In the genomic region with DNA sequence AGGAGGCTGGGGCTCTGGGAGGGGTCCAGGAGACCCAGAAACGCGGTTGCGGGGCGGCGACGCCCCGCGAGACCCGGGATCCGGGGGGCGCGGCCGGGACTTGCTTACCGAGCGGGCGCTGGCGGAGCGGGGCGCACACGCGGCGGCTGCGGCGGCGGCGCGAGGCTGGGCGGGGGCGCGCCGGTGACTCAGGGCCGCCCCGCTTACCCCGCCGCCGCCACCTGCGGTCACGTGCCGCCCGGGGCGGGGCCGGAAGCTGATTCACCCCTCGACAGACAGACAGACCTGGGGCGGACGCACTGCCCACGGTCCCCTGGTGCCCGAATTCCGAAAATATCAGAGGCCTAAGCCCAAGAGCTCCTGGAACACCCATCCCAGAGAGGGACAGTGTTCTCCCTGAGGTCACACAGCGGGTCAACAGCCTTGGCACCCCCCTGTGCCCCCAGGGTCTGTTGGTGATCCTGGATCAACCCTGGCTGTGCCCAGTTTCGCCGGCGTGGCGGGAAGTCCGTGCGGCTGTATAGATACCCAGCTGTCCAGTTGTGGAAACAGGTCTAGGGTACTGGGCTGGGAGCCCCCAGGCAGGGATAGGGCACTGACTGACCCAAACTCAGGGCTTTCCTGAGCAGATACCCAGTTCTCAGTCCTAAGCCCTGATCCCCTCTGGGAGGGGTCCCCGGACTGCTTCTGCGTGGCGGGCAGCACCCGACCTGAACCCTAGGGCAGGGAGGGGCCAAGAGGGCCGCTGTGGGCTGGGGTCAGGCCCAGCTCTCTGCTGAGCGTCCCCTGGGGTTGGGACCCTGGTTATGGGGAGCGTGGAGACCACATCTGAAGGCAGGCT, we compare ENCODE assay signal across 8 cellular contexts. TPM values are rescaled to one million over a fixed set of nuclear protein-coding genes. Genes with fewer than 3 reads are reported as not detected.
DNase-seq lines count a peak whose midpoint lies in the region; ATAC-seq and TF ChIP-seq lines count a peak whose summit lies in the region.

A gene with protein sequence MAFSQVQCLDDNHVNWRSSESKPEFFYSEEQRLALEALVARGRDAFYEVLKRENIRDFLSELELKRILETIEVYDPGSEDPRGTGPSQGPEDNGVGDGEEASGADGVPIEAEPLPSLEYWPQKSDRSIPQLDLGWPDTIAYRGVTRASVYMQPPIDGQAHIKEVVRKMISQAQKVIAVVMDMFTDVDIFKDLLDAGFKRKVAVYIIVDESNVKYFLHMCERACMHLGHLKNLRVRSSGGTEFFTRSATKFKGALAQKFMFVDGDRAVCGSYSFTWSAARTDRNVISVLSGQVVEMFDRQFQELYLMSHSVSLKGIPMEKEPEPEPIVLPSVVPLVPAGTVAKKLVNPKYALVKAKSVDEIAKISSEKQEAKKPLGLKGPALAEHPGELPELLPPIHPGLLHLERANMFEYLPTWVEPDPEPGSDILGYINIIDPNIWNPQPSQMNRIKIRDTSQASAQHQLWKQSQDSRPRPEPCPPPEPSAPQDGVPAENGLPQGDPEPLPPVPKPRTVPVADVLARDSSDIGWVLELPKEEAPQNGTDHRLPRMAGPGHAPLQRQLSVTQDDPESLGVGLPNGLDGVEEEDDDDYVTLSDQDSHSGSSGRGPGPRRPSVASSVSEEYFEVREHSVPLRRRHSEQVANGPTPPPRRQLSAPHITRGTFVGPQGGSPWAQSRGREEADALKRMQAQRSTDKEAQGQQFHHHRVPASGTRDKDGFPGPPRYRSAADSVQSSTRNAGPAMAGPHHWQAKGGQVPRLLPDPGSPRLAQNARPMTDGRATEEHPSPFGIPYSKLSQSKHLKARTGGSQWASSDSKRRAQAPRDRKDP (minus strand): TSS at position 164 of the 841 bp plus-strand sequence. CDS start 723 bp downstream, outside the sequence.

- peaks cover 22% of the 10 kb centered on the region for H3K79me1 ChIP-seq in trophoblast cell (ENCODE audit: low read length)

- H2AFZ ChIP-seq in trophoblast cell (ENCODE audit: insufficient read depth, low read length, poor library complexity): peak within 1 kb of the TSS; percentile 59

- H2BK5ac ChIP-seq in trophoblast cell (ENCODE audit: low read depth, low read length, poor library complexity): peak within 1 kb of the TSS; percentile 29

- peak; percentile 79 for ATAC-seq in GM18909 (IDR thresholded peaks at IDR 0.05; ENCODE audit: poor library complexity, unreplicated experiment)
- ATAC-seq in HG03196 (IDR thresholded peaks at IDR 0.05; ENCODE audit: unreplicated experiment): peak; percentile 72

- peaks cover 15% of the 10 kb centered on the region for H3K79me2 ChIP-seq in trophoblast cell (ENCODE audit: control insufficient read depth, insufficient read depth, low read length, poor library complexity)

- WGBS in trophoblast cell (ENCODE audit: extremely low coverage, insufficient coverage, insufficient read length): no CpG with 5 or more reads among the region's 62 CpGs

- H3K4me1 ChIP-seq in A673 (ENCODE audit: insufficient read depth, low read length, poor library complexity, severe bottlenecking) (no peaks in the 10 kb centered on the region), trophoblast cell (ENCODE audit: control insufficient read depth in 1 of 2, insufficient read depth in 2 of 2, low read length in 2 of 2) (peaks cover 22 to 33% of the 10 kb centered on the region in 2 experiments)

- peak within 1 kb of the TSS; percentile 39 for H3K9ac ChIP-seq in trophoblast cell (ENCODE audit: low read length)

- no peaks in the 10 kb centered on the region for H3K9me3 ChIP-seq in A673 (ENCODE audit: low read depth, low read length, poor library complexity, severe bottlenecking)
- no peaks in the 10 kb centered on the region for H3K9me3 ChIP-seq in trophoblast cell (ENCODE audit: insufficient read depth, low read depth, low read length)

- no TSS peak for BruUV-seq in A673 (replicated peaks; lab: Mats Ljungman, UMichigan)

- peak within 1 kb of the TSS; percentile 91 for H4K91ac ChIP-seq in trophoblast cell (ENCODE audit: low read depth, low read length)

- peak within 1 kb of the TSS; percentile 46 for H3K4ac ChIP-seq in trophoblast cell (ENCODE audit: low read depth, low read length)

- peak within 1 kb of the TSS; percentile 91 for H2BK120ac ChIP-seq in trophoblast cell (ENCODE audit: insufficient read depth, low read length, poor library complexity)

- H2BK12ac ChIP-seq in trophoblast cell (ENCODE audit: low read length): peak within 1 kb of the TSS; percentile 15

- peak within 1 kb of the TSS; percentile 39 for H4K12ac ChIP-seq in trophoblast cell (ENCODE audit: low read depth, low read length)

- peak within 1 kb of the TSS; percentile 30 for H4K8ac ChIP-seq in trophoblast cell (ENCODE audit: low read depth, low read length)

- H3K23ac ChIP-seq in trophoblast cell (ENCODE audit: low read length): no peak within 1 kb of the TSS

- intact Hi-C loops in A673 (cut with micrococcal nuclease; ENCODE audit: unreplicated experiment): no loop called here

- peak within 1 kb of the TSS; percentile 88 for H3K4me2 ChIP-seq in trophoblast cell (ENCODE audit: low read length)

- peak within 1 kb of the TSS; percentile 69 for H2AK5ac ChIP-seq in trophoblast cell (ENCODE audit: low read length)

- H3K14ac ChIP-seq in trophoblast cell (ENCODE audit: low read length): peak within 1 kb of the TSS; percentile 65

- peak; percentile 67 for DNase-seq in A673 (ENCODE audit: low spot score)
- peak; percentile 76 for DNase-seq in RPMI7951 (ENCODE audit: low read depth)
- DNase-seq in activated effector memory CD4-positive, alpha-beta T cell treated with Interleukin-2 at 50 U/mL for 16 hours: peak; percentile 83
- DNase-seq in germinal center (ENCODE audit: low spot score): peak; percentile 81
- peak; percentile 70 to 82 for DNase-seq in trophoblast cell
- DNase-seq in ureter (ENCODE audit: low spot score): peak; percentile 85

- H3K27ac ChIP-seq in A673 (ENCODE audit: low read depth, low read length, poor library complexity, severe bottlenecking) (peak within 1 kb of the TSS; percentile 68), trophoblast cell (ENCODE audit: low read depth, low read length) (peak within 1 kb of the TSS; percentile 57)

- H3K27me3 ChIP-seq in A673 (replicated peaks; ENCODE audit: insufficient read depth, low read depth, low read length, poor library complexity) (no peaks in the 10 kb centered on the region), trophoblast cell (ENCODE audit: insufficient read depth, low read length) (no peaks in the 10 kb centered on the region)

- no peak for TF ChIP-seq CTCF in A673 (conservative IDR thresholded peaks at IDR 0.05; ENCODE audit: low read depth, low read length)

- POLR2A ChIA-PET in A673 (lab: Charles Lee; ENCODE audit: low non-redundant PET): no interaction called here

- CTCF ChIA-PET in A673 (lab: Charles Lee): interaction anchor here (0.9 kb wide), 1 partner anchor 44 kb away, joined by 6 read pairs; no protein-coding TSS in a partner anchor

- peak within 1 kb of the TSS; percentile 68 for H3K4me3 ChIP-seq in A673 (ENCODE audit: low read depth, low read length, poor library complexity, severe bottlenecking)
- peak within 1 kb of the TSS; percentile 75 for H3K4me3 ChIP-seq in trophoblast cell (ENCODE audit: low read depth, low read length)

- H3K36me3 ChIP-seq in A673 (ENCODE audit: insufficient read depth, low read length, poor library complexity, severe bottlenecking): no peaks in the 10 kb centered on the region
- peaks cover 7 to 10% of the 10 kb centered on the region in 2 experiments for H3K36me3 ChIP-seq in trophoblast cell (ENCODE audit: control insufficient read depth in 1 of 2, insufficient read depth in 2 of 2, low read length in 2 of 2)

- peak within 1 kb of the TSS; percentile 83 for H3K18ac ChIP-seq in trophoblast cell (ENCODE audit: low read length)

RNA-seq across cellular contexts. Expression of the gene that starts here (rescaled TPM):
- 9.6 and 12.4 TPM in 2 replicates for total RNA-seq in A673 (2021)
- total RNA-seq in RPMI7951 (2014; rRNA removed; shearing (Covaris generic)): 2.9 and 5.0 TPM in 2 replicates
- 29.3 and 31.0 TPM in 2 replicates for polyA plus RNA-seq in trophoblast cell (2013)
- total RNA-seq in ureter: 8.3 TPM

Comparison
In these comparisons a context has a peak if more than half of its experiments do, and no peak if none do; other contexts are left out.
1. Peak in every context shown above with its lines: DNase-seq, ATAC-seq, H3K4me3 ChIP-seq and H3K27ac ChIP-seq.